In genomic region chr22:41828516-41828915, GRCh38 we compare ENCODE assay signal across 11 cellular contexts. TPM values are rescaled to one million over a fixed set of nuclear protein-coding genes. Genes with fewer than 3 reads are reported as not detected.
DNase-seq lines count a peak whose midpoint lies in the region; ATAC-seq and TF ChIP-seq lines count a peak whose summit lies in the region.
"Had no signal": no experiment of that assay in that cellular context is flagged by ENCODE, and none has a peak within 500 bp of the region (broad histone marks: within the 10 kb centered on the region; RNA-seq: fewer than 3 reads in every experiment).

No MANE protein-coding gene starts in this region.

- no peak for ATAC-seq in stimulated activated naive CD8-positive, alpha-beta T cell treated with anti-CD3 and anti-CD28 coated beads, Interleukin-15, Interleukin-2, amounts not matched to agents 100 U/mL and 50 U/mL, for 24 hours

- H3K27ac ChIP-seq in osteoblast (ENCODE audit: low read depth, low read length) (no peak overlapping the region), tibial artery (no peak overlapping the region)
- H3K27ac ChIP-seq: C4-2B had no signal

- TF ChIP-seq CTCF in type B pancreatic cell (conservative IDR thresholded peaks at IDR 0.05) (no peak), osteoblast (IDR thresholded peaks at IDR 0.05; ENCODE audit: extremely low read depth, low read depth, low read length) (no peak), tibial artery (IDR thresholded peaks at IDR 0.05) (no peak)

- H3K36me3 Mint-ChIP-seq in stimulated activated naive CD8-positive, alpha-beta T cell treated with anti-CD3 and anti-CD28 coated beads, Interleukin-15, Interleukin-2, amounts not matched to agents 100 ng/mL and 50 ng/mL, for 24 hours (ENCODE audit: low read depth) = peaks cover 31% of the 10 kb centered on the region
- peaks cover 4% of the 10 kb centered on the region for H3K36me3 Mint-ChIP-seq in type B pancreatic cell

- no peak overlapping the region for H3K4me3 Mint-ChIP-seq in stimulated activated naive CD8-positive, alpha-beta T cell treated with anti-CD3 and anti-CD28 coated beads, Interleukin-15, Interleukin-2, amounts not matched to agents 100 ng/mL and 50 ng/mL, for 24 hours
- H3K4me3 Mint-ChIP-seq in type B pancreatic cell = no peak overlapping the region

- H3K4me1 Mint-ChIP-seq in stimulated activated naive CD8-positive, alpha-beta T cell treated with anti-CD3 and anti-CD28 coated beads, Interleukin-15, Interleukin-2, amounts not matched to agents 100 ng/mL and 50 ng/mL, for 24 hours (ENCODE audit: low read depth) = peaks cover 31% of the 10 kb centered on the region
- peaks cover 41% of the 10 kb centered on the region for H3K4me1 Mint-ChIP-seq in type B pancreatic cell (ENCODE audit: unreplicated experiment)

- H2AFZ ChIP-seq in osteoblast (ENCODE audit: low read length) = no peak overlapping the region

- H3K36me3 ChIP-seq in osteoblast (ENCODE audit: insufficient read depth, low read length) (no peaks in the 10 kb centered on the region), tibial artery (peaks cover 0 to 13% (median 0%) of the 10 kb centered on the region in 3 donors)

- intact Hi-C loops in tibial artery (cut with DNase I; ENCODE audit: low total_unique reads) = loop anchor here (5.0 kb wide), 1 partner anchor 119 kb away; the partner anchor contains the start of gene CENPM

- H3K4me2 ChIP-seq in osteoblast (ENCODE audit: insufficient read depth, low read length) = no peak overlapping the region

- H3K27me3 Mint-ChIP-seq in stimulated activated naive CD8-positive, alpha-beta T cell treated with anti-CD3 and anti-CD28 coated beads, Interleukin-15, Interleukin-2, amounts not matched to agents 100 ng/mL and 50 ng/mL, for 24 hours = no peaks in the 10 kb centered on the region
- H3K27me3 Mint-ChIP-seq in type B pancreatic cell = no peaks in the 10 kb centered on the region

- DNase-seq in stimulated activated naive CD8-positive, alpha-beta T cell treated with anti-CD3 and anti-CD28 coated beads, Interleukin-15, Interleukin-2, amounts not matched to agents 100 U/mL and 50 U/mL, for 24 hours = no peak
- DNase-seq in SHP77 treated with DMSO at 0.1 percent for 48 hours (lab: John Stamatoyannopoulos, UW) (peak; percentile 90), left kidney (ENCODE audit: low read depth, low spot score) (peak; percentile 15), type B pancreatic cell (ENCODE audit: extremely low spot score, unreplicated experiment) (no peak), SIG-M5 (lab: John Stamatoyannopoulos, UW) (no peak), osteoblast (ENCODE audit: insufficient read length, low spot score, missing footprints) (no peak), tibial artery (no peak)
- DNase-seq: activated CD4-positive, alpha-beta T cell treated with anti-CD3 and anti-CD28 coated beads for 48 hours; NCI-H187 treated with DMSO at 0.1 percent for 48 hours had no signal

- no peaks in the 10 kb centered on the region for H3K9me3 Mint-ChIP-seq in stimulated activated naive CD8-positive, alpha-beta T cell treated with anti-CD3 and anti-CD28 coated beads, Interleukin-15, Interleukin-2, amounts not matched to agents 100 ng/mL and 50 ng/mL, for 24 hours
- H3K9me3 Mint-ChIP-seq in type B pancreatic cell = no peaks in the 10 kb centered on the region

- peak overlapping the region; percentile 18 for H3K27ac Mint-ChIP-seq in stimulated activated naive CD8-positive, alpha-beta T cell treated with anti-CD3 and anti-CD28 coated beads, Interleukin-15, Interleukin-2, amounts not matched to agents 100 ng/mL and 50 ng/mL, for 24 hours
- H3K27ac Mint-ChIP-seq in type B pancreatic cell = peak overlapping the region; percentile 59

- no peaks in the 10 kb centered on the region for H3K27me3 ChIP-seq in osteoblast (ENCODE audit: insufficient read depth, low read length)
- no peaks in the 10 kb centered on the region for H3K27me3 ChIP-seq in tibial artery

- H3K4me3 ChIP-seq in osteoblast (ENCODE audit: insufficient read depth, low read length) = no peak overlapping the region
- no peak overlapping the region for H3K4me3 ChIP-seq in tibial artery

- H3K9me3 ChIP-seq in osteoblast (ENCODE audit: low read depth, low read length) = no peaks in the 10 kb centered on the region
- H3K9me3 ChIP-seq in tibial artery = no peaks in the 10 kb centered on the region

- peaks cover 5% of the 10 kb centered on the region for H3K79me2 ChIP-seq in osteoblast (ENCODE audit: insufficient read depth, low read length)

- H3K4me1 ChIP-seq in osteoblast (ENCODE audit: insufficient read depth, low read length) = peaks cover 24% of the 10 kb centered on the region
- peaks cover 0 to 26% (median 6%) of the 10 kb centered on the region in 4 donors for H3K4me1 ChIP-seq in tibial artery

- H4K20me1 ChIP-seq in osteoblast (ENCODE audit: insufficient read depth, low read length) = no peaks in the 10 kb centered on the region

RNA-seq across cellular contexts. Expression of gene SREBF2, which starts 4.4 kb away (rescaled TPM):
- total RNA-seq in type B pancreatic cell (ENCODE audit: low replicate concordance) (110 and 119 TPM in 2 replicates), osteoblast (71.6 and 80.3 TPM in 2 replicates)

RNA-seq across cellular contexts. Expression of gene CCDC134, which starts 28.0 kb away (rescaled TPM):
- total RNA-seq in type B pancreatic cell (ENCODE audit: low replicate concordance) (13.2 and 19.6 TPM in 2 replicates), osteoblast (8.3 and 11.8 TPM in 2 replicates)

Comparison
In these comparisons a context has a peak if more than half of its experiments do, and no peak if none do; other contexts are left out.
1. DNase-seq: peak in SHP77 treated with DMSO at 0.1 percent for 48 hours (single experiment) and left kidney (single experiment); none in stimulated activated naive CD8-positive, alpha-beta T cell treated with anti-CD3 and anti-CD28 coated beads, Interleukin-15, Interleukin-2, amounts not matched to agents 100 U/mL and 50 U/mL, for 24 hours (single experiment), type B pancreatic cell (single experiment), SIG-M5 (single experiment), osteoblast (single experiment) and tibial artery (0 of 2).